ENCODE assay signal across 8 cellular contexts in the genomic region with DNA sequence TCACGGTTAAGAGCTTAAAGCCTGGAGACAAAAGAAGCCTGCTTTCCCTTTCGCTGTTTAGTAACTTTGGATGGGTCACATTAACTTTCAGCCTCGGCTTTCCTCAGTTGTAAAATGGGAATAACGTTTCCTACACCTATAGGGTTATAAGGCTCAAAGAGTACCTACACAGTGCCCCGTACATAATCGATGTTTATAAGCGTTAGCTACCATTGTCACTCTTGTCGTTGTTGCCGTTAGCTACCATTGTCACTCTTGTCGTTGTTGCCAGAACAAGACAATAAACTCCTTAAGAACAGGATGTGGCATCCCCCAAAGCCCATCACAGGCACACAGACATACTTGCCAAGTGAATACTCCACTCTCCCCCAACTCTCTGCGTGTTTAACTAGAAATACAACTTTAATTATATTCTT. TPM values are rescaled to one million over a fixed set of nuclear protein-coding genes. Genes with fewer than 3 reads are reported as not detected.
DNase-seq lines count a peak whose midpoint lies in the region; ATAC-seq and TF ChIP-seq lines count a peak whose summit lies in the region.

No MANE protein-coding gene starts in this region.

- H3K27ac Mint-ChIP-seq in Calu3 (ENCODE audit: unreplicated experiment): no peak overlapping the region
- peak overlapping the region; percentile 28 for H3K27ac Mint-ChIP-seq in type B pancreatic cell

- H3K4me3 ChIP-seq in HUES48 (ENCODE audit: low read depth, low read length) (peak overlapping the region; percentile 78), adrenal gland (peak overlapping the region in 1 of 4 donors; percentile 87)

- no peak for TF ChIP-seq POLR2A in adrenal gland (IDR thresholded peaks at IDR 0.05)

- no peak for DNase-seq in Calu3
- DNase-seq in adrenal gland: no peak
- DNase-seq in medulla oblongata (ENCODE audit: extremely low spot score): peak; percentile 55
- DNase-seq in type B pancreatic cell (ENCODE audit: extremely low spot score, unreplicated experiment): no peak
- no peak for DNase-seq in activated gamma-delta T cell treated with Interleukin-2 at 50 U/mL for 16 hours
- DNase-seq in NCI-H526 (lab: John Stamatoyannopoulos, UW): no peak

- no peaks in the 10 kb centered on the region for H3K27me3 Mint-ChIP-seq in Calu3 (ENCODE audit: unreplicated experiment)
- H3K27me3 Mint-ChIP-seq in type B pancreatic cell: peaks cover 25% of the 10 kb centered on the region

- H3K4me1 ChIP-seq in HUES48 (ENCODE audit: control insufficient read depth, insufficient read depth, low read length): peaks cover 17% of the 10 kb centered on the region
- H3K4me1 ChIP-seq in adrenal gland (replicated peaks in 1 of 2): peaks cover 6 to 34% of the 10 kb centered on the region in 2 donors

- H3K9ac ChIP-seq in HUES48 (ENCODE audit: low read depth, low read length): no peak overlapping the region

- H3K4me3 Mint-ChIP-seq in Calu3 (ENCODE audit: low read depth, unreplicated experiment) (peak overlapping the region; percentile 69), type B pancreatic cell (peak overlapping the region; percentile 84)

- CTCF ChIA-PET in Calu3 (lab: Charles Lee): no interaction called here

- no peaks in the 10 kb centered on the region for H3K36me3 ChIP-seq in HUES48 (ENCODE audit: control insufficient read depth, insufficient read depth, low read length)
- H3K36me3 ChIP-seq in adrenal gland (replicated peaks in 1 of 2): no peaks in the 10 kb centered on the region

- intact Hi-C loops in Calu3 (cut with micrococcal nuclease; ENCODE audit: unreplicated experiment): no loop called here
- intact Hi-C loops in adrenal gland (cut with DNase I): no loop called here

- H3K27me3 ChIP-seq in HUES48 (ENCODE audit: control insufficient read depth, insufficient read depth, low read length): peaks cover 46% of the 10 kb centered on the region
- H3K27me3 ChIP-seq in adrenal gland: no peaks in the 10 kb centered on the region

- H3K27ac ChIP-seq in HUES48 (ENCODE audit: low read depth, low read length) (no peak overlapping the region), adrenal gland (peak overlapping the region in 3 of 5 donors; percentile 75 to 90 (median 78))

- no peak for ATAC-seq in HG03108 (IDR thresholded peaks at IDR 0.05; ENCODE audit: unreplicated experiment)

- no peaks in the 10 kb centered on the region for H3K9me3 ChIP-seq in HUES48 (ENCODE audit: control insufficient read depth, insufficient read depth, low read length)
- no peaks in the 10 kb centered on the region for H3K9me3 ChIP-seq in adrenal gland (replicated peaks in 1 of 3)

- WGBS in adrenal gland, 4 donors: 55 to 73% (median 58%) methylated on average over 11 of the region's 11 CpGs

- H3K9me3 Mint-ChIP-seq in Calu3 (ENCODE audit: low read depth, unreplicated experiment) (no peaks in the 10 kb centered on the region), type B pancreatic cell (no peaks in the 10 kb centered on the region)

- TF ChIP-seq CTCF in Calu3 (IDR thresholded peaks at IDR 0.05; ENCODE audit: unreplicated experiment) (no peak), adrenal gland (IDR thresholded peaks at IDR 0.05) (no peak), type B pancreatic cell (conservative IDR thresholded peaks at IDR 0.05) (no peak)

- BruUV-seq in Calu3 (replicated peaks; lab: Mats Ljungman, UMichigan): TSS peak; percentile 55

- H3K36me3 Mint-ChIP-seq in Calu3 (ENCODE audit: insufficient read depth, unreplicated experiment) (peaks cover 8% of the 10 kb centered on the region), type B pancreatic cell (no peaks in the 10 kb centered on the region)

- H3K4me1 Mint-ChIP-seq in Calu3 (ENCODE audit: low read depth, unreplicated experiment): peaks cover 16% of the 10 kb centered on the region
- no peaks in the 10 kb centered on the region for H3K4me1 Mint-ChIP-seq in type B pancreatic cell (ENCODE audit: unreplicated experiment)

RNA-seq across cellular contexts. Expression of a gene that starts 0.9 kb away (rescaled TPM):
- total RNA-seq in Calu3 (2022) (29.8 and 39.4 TPM in 2 replicates), adrenal gland (100 to 1,000 TPM in 6 of 8 donors, 10 to 100 TPM in 2; 39.0 to 253 (median 161) TPM), type B pancreatic cell (ENCODE audit: low replicate concordance) (15.2 and 21.8 TPM in 2 replicates)
- 10 to 100 TPM; 23.2 to 50.7 (median 29.0) TPM for polyA plus RNA-seq in adrenal gland
